In genomic region chr1:197619008-197619640, GRCh38 we compare ENCODE assay signal across 8 cellular contexts.
DNase-seq lines count a peak whose midpoint lies in the region; ATAC-seq and TF ChIP-seq lines count a peak whose summit lies in the region.

No MANE protein-coding gene starts in this region.

- TF ChIP-seq CTCF in fibroblast of pulmonary artery (IDR thresholded peaks at IDR 0.05; ENCODE audit: low read length, missing control alignments): peak; percentile 44
- peak in 2 of 3 experiments; percentile 19 to 27 for TF ChIP-seq CTCF in testis (IDR thresholded peaks at IDR 0.05)

- H3K9me3 ChIP-seq in testis: no peaks in the 10 kb centered on the region

- intact Hi-C loops in testis (cut with DNase I; ENCODE audit: low total_unique reads): no loop called here

- DNase-seq in NCI-H1092 treated with DMSO at 0.1 percent for 48 hours (lab: John Stamatoyannopoulos, UW) (peak; percentile 40), NCI-H1092 (lab: John Stamatoyannopoulos, UW) (no peak), OCI-M1 (lab: John Stamatoyannopoulos, UW) (peak; percentile 72), fibroblast of pulmonary artery (ENCODE audit: low read depth) (peak; percentile 51), testis (no peak), anterior cingulate cortex (lab: John Stamatoyannopoulos, UW) (no peak)

- WGBS in testis, 2 donors: 36% methylated on average over 2 of the region's 2 CpGs

- H3K27me3 ChIP-seq in testis: no peaks in the 10 kb centered on the region

- H3K27ac ChIP-seq in testis: no peak overlapping the region

- no peaks in the 10 kb centered on the region for H3K36me3 ChIP-seq in testis (ENCODE audit: low read depth, missing control alignments)

- no peak overlapping the region for H3K4me3 ChIP-seq in fibroblast of pulmonary artery (replicated peaks; ENCODE audit: low read depth, low read length)
- H3K4me3 ChIP-seq in testis: no peak overlapping the region

- ATAC-seq in HG03097 (IDR thresholded peaks at IDR 0.05; ENCODE audit: low FRiP score, unreplicated experiment) (no peak), HG03196 (IDR thresholded peaks at IDR 0.05; ENCODE audit: unreplicated experiment) (no peak)

- no peaks in the 10 kb centered on the region for H3K4me1 ChIP-seq in testis

- no peak for TF ChIP-seq POLR2A in testis (IDR thresholded peaks at IDR 0.05)

Comparison
In these comparisons a context has a peak if more than half of its experiments do, and no peak if none do; other contexts are left out.
1. DNase-seq: peak in NCI-H1092 treated with DMSO at 0.1 percent for 48 hours (single experiment), OCI-M1 (single experiment) and fibroblast of pulmonary artery (single experiment); none in NCI-H1092 (single experiment), testis (single experiment) and anterior cingulate cortex (0 of 58).